Comparison of ENCODE assay signal across 16 cellular contexts in genomic region chr9:12923472-12924009, GRCh38.
DNase-seq lines count a peak whose midpoint lies in the region; ATAC-seq, FAIRE-seq and TF ChIP-seq lines count a peak whose summit lies in the region.
"Had no signal": no experiment of that assay in that cellular context is flagged by ENCODE, and none has a peak within 500 bp of the region (broad histone marks: within the 10 kb centered on the region; RNA-seq: fewer than 3 reads in every experiment).

No MANE protein-coding gene starts in this region.

- H3K27me3 ChIP-seq in liver (ENCODE audit: control insufficient read depth in 4 of 4, insufficient read depth in 4 of 4, low read length in 3 of 4) (no peaks in the 10 kb centered on the region), HepG2 (ENCODE audit: control insufficient read depth in 1 of 2, insufficient read depth in 2 of 2, low read length in 2 of 2) (no peaks in the 10 kb centered on the region), vagina (no peaks in the 10 kb centered on the region)
- H3K27me3 ChIP-seq: SJSA1, testis had no signal

- in situ Hi-C loops in HepG2 (cut with HindIII; ENCODE audit: extremely low pct_ligation_motif_present, low pct_unique_long_range_greater_than_20kb) = no loop called here

- FAIRE-seq in HepG2 (lab: Jason Lieb, UNC) = no peak
- FAIRE-seq: GM19239 had no signal

- no peak for TF ChIP-seq POLR2A in HepG2 (IDR thresholded peaks at IDR 0.05; ENCODE audit: insufficient read depth in 1 of 2, low read depth in 2 of 2, low read length in 2 of 2)
- TF ChIP-seq POLR2A in vagina (IDR thresholded peaks at IDR 0.05) = no peak

- H3K9ac ChIP-seq in liver (ENCODE audit: low read depth in 1 of 2, low read length in 2 of 2) (no peak overlapping the region), HepG2 (ENCODE audit: insufficient read depth, low read depth, low read length) (no peak overlapping the region)

- no peaks in the 10 kb centered on the region for H3K36me3 Mint-ChIP-seq in neural crest cell (ENCODE audit: low read depth)
- H3K36me3 Mint-ChIP-seq: activated naive CD8-positive, alpha-beta T cell treated with anti-CD3 and anti-CD28 coated beads, Interleukin-2, amount 10 ng/mL, durations not matched to agents 7 days and 5 days had no signal

- POLR2A ChIA-PET in HepG2 (lab: Yijun Ruan, JAX) = no interaction called here

- H3K27ac ChIP-seq in liver (ENCODE audit: low read depth in 1 of 2, low read length in 2 of 2) = no peak overlapping the region
- H3K27ac ChIP-seq in HepG2 (ENCODE audit: extremely low read length, insufficient read depth, low read length) = no peak overlapping the region
- H3K27ac ChIP-seq in vagina = peak overlapping the region; percentile 8
- H3K27ac ChIP-seq: SJSA1, testis had no signal

- ATAC-seq in HepG2 (no peak), HG02610 (IDR thresholded peaks at IDR 0.05; ENCODE audit: unreplicated experiment) (no peak), GM21529 (IDR thresholded peaks at IDR 0.05; ENCODE audit: unreplicated experiment) (no peak)
- ATAC-seq: esophagus mucosa had no signal

- no TSS peak for BruUV-seq in HepG2 (replicated peaks; lab: Mats Ljungman, UMichigan)

- intact Hi-C loops in HepG2 (cut with micrococcal nuclease; ENCODE audit: unreplicated experiment) (no loop called here), vagina (cut with DNase I) (no loop called here)

- H3K9me3 ChIP-seq in liver (ENCODE audit: control insufficient read depth in 4 of 4, low read length in 3 of 4) (no peaks in the 10 kb centered on the region), HepG2 (ENCODE audit: low read length) (no peaks in the 10 kb centered on the region), vagina (no peaks in the 10 kb centered on the region)
- H3K9me3 ChIP-seq: SJSA1, testis had no signal

- H3K79me2 ChIP-seq in HepG2 (ENCODE audit: insufficient read depth, low read length) = no peaks in the 10 kb centered on the region

- no peaks in the 10 kb centered on the region for H3K27me3 Mint-ChIP-seq in neural crest cell (ENCODE audit: low read depth)
- H3K27me3 Mint-ChIP-seq: activated naive CD8-positive, alpha-beta T cell treated with anti-CD3 and anti-CD28 coated beads, Interleukin-2, amount 10 ng/mL, durations not matched to agents 7 days and 5 days had no signal

- 71% methylated on average over 1 of the region's 1 CpG for WGBS in liver
- WGBS in HepG2 (ENCODE audit: low lambda C conversion rate) = 0% methylated on average over 1 of the region's 1 CpG

- CTCF ChIA-PET in HepG2 (lab: Yijun Ruan, JAX; ENCODE audit: low intra/inter-chr PET ratio, low total read pairs) = no interaction called here

- no peaks in the 10 kb centered on the region for H4K20me1 ChIP-seq in HepG2 (ENCODE audit: insufficient read depth, low read length)

- H3K4me3 Mint-ChIP-seq in neural crest cell = no peak overlapping the region
- H3K4me3 Mint-ChIP-seq: activated naive CD8-positive, alpha-beta T cell treated with anti-CD3 and anti-CD28 coated beads, Interleukin-2, amount 10 ng/mL, durations not matched to agents 7 days and 5 days had no signal

- peak overlapping the region; percentile 8 for H3K27ac Mint-ChIP-seq in neural crest cell (ENCODE audit: unreplicated experiment)
- H3K27ac Mint-ChIP-seq: activated naive CD8-positive, alpha-beta T cell treated with anti-CD3 and anti-CD28 coated beads, Interleukin-2, amount 10 ng/mL, durations not matched to agents 7 days and 5 days had no signal

- no peak overlapping the region for H3K4me3 ChIP-seq in liver (ENCODE audit: low read depth in 1 of 3, low read length in 3 of 3)
- no peak overlapping the region for H3K4me3 ChIP-seq in HepG2 (replicated peaks in 1 of 3; ENCODE audit: insufficient read depth in 1 of 3, low read depth in 2 of 3, low read length in 3 of 3)
- H3K4me3 ChIP-seq in vagina = no peak overlapping the region
- H3K4me3 ChIP-seq: SJSA1, testis had no signal

- TF ChIP-seq CTCF in liver (IDR thresholded peaks at IDR 0.05; ENCODE audit: low read depth, low read length, missing input control) (no peak), HepG2 (CRISPR knock-in tag; IDR thresholded peaks at IDR 0.05) (no peak), neural crest cell (conservative IDR thresholded peaks at IDR 0.05) (no peak), vagina (IDR thresholded peaks at IDR 0.05) (no peak)

- TF ChIP-seq RAD21 in liver (IDR thresholded peaks at IDR 0.05) = no peak
- no peak for TF ChIP-seq RAD21 in HepG2 (CRISPR knock-in tag; IDR thresholded peaks at IDR 0.05)

- TF ChIP-seq EP300 in HepG2 (IDR thresholded peaks at IDR 0.05; ENCODE audit: low read depth in 2 of 2, low read length in 2 of 2) (no peak), HepG2 (CRISPR knock-in tag; IDR thresholded peaks at IDR 0.05; ENCODE audit: borderline replicate concordance) (no peak)

- H3K36me3 ChIP-seq in liver (ENCODE audit: control insufficient read depth in 4 of 4, insufficient read depth in 3 of 4, low read depth in 1 of 4, low read length in 3 of 4) = no peaks in the 10 kb centered on the region
- H3K36me3 ChIP-seq in HepG2 (replicated peaks in 1 of 2; ENCODE audit: control insufficient read depth in 1 of 2, insufficient read depth in 2 of 2, low read length in 2 of 2) = no peaks in the 10 kb centered on the region
- no peaks in the 10 kb centered on the region for H3K36me3 ChIP-seq in vagina
- H3K36me3 ChIP-seq: SJSA1 had no signal

- H3K4me2 ChIP-seq in HepG2 (ENCODE audit: low read depth, low read length) = no peak overlapping the region

- peaks cover 14% of the 10 kb centered on the region for H3K4me1 Mint-ChIP-seq in neural crest cell
- H3K4me1 Mint-ChIP-seq: activated naive CD8-positive, alpha-beta T cell treated with anti-CD3 and anti-CD28 coated beads, Interleukin-2, amount 10 ng/mL, durations not matched to agents 7 days and 5 days had no signal

- H3K9me3 Mint-ChIP-seq in neural crest cell = peaks cover 3% of the 10 kb centered on the region

- DNase-seq in HepG2 (ENCODE audit: low spot score) (no peak), fibroblast of gingiva (ENCODE audit: low read depth) (peak; percentile 100), neural crest cell (ENCODE audit: low read depth, low spot score) (no peak), vagina (ENCODE audit: extremely low spot score in 2 of 2) (no peak), CD1c-positive myeloid dendritic cell (ENCODE audit: extremely low spot score) (no peak)
- DNase-seq: activated CD4-positive, alpha-beta T cell treated with anti-CD3 and anti-CD28 coated beads, Interleukin-2, amount 50 U/mL, for 48 hours; activated naive CD8-positive, alpha-beta T cell treated with anti-CD3 and anti-CD28 coated beads, Interleukin-2, amount 10 ng/mL, durations not matched to agents 7 days and 5 days; NCI-H345; stimulated activated CD4-positive, alpha-beta T cell treated with anti-CD3 and anti-CD28 coated beads, Interleukin-2, amount 100 ng/mL, for 24 hours; testis had no signal

- H3K4me1 ChIP-seq in liver (ENCODE audit: control insufficient read depth in 4 of 4, insufficient read depth in 4 of 4, low read length in 3 of 4) (no peaks in the 10 kb centered on the region), HepG2 (ENCODE audit: insufficient read depth, low read length) (no peaks in the 10 kb centered on the region), vagina (peaks cover 5% of the 10 kb centered on the region)
- H3K4me1 ChIP-seq: SJSA1, testis had no signal

- H2AFZ ChIP-seq in HepG2 (ENCODE audit: low read length) = no peak overlapping the region

TF ChIP-seq in liver, 16 proteins besides CTCF, POLR2A, EP300 and RAD21:
- TF ChIP-seq FOXA2 (IDR thresholded peaks at IDR 0.05) = no peak
- peak; percentile 18 for TF ChIP-seq NR2F2 (IDR thresholded peaks at IDR 0.05)

TF ChIP-seq in HepG2, 621 proteins besides CTCF, POLR2A, EP300 and RAD21:
- no peak for TF ChIP-seq SRY (CRISPR knock-in tag; IDR thresholded peaks at IDR 0.05)
- no peak for TF ChIP-seq ZNF720 (CRISPR knock-in tag; IDR thresholded peaks at IDR 0.05)
- no peak for TF ChIP-seq ZNF841 (CRISPR knock-in tag; IDR thresholded peaks at IDR 0.05; ENCODE audit: borderline replicate concordance)
- TF ChIP-seq ATF5 (CRISPR knock-in tag; IDR thresholded peaks at IDR 0.05; ENCODE audit: low read depth) = no peak
- no peak for TF ChIP-seq ZFP36L1 (CRISPR knock-in tag; IDR thresholded peaks at IDR 0.05)
- no peak for TF ChIP-seq FOXK1 (CRISPR knock-in tag; IDR thresholded peaks at IDR 0.05; ENCODE audit: borderline replicate concordance, low read depth)
- no peak for TF ChIP-seq MXD4 (CRISPR knock-in tag; IDR thresholded peaks at IDR 0.05)
- no peak for TF ChIP-seq FOSL2 (CRISPR knock-in tag; IDR thresholded peaks at IDR 0.05)
- TF ChIP-seq ZNF383 (CRISPR knock-in tag; IDR thresholded peaks at IDR 0.05; ENCODE audit: borderline replicate concordance) = no peak
